ENCODE assay signal across 31 cellular contexts in the genomic region with DNA sequence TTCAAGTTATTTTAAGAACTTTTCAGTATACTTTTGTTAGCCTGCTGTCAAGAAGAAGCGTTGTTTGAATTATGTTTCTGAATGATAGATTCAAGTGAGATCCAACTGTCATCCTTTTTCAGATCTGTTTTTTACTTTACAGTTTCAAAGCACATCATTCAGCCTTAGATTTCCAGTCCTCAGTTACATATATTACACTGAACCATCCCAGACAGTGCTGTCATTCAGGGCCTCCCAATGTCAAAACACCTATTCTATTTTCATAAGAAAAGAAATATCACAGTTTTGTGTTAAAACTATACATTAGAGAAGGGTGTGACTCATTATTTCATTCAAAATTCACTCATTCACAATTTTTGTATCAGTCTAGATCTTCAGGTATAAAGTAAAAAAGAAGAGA.
DNase-seq lines count a peak whose midpoint lies in the region; ATAC-seq, FAIRE-seq and TF ChIP-seq lines count a peak whose summit lies in the region.
"Had no signal": no experiment of that assay in that cellular context is flagged by ENCODE, and none has a peak within 500 bp of the region (broad histone marks: within the 10 kb centered on the region; RNA-seq: fewer than 3 reads in every experiment).

No MANE protein-coding gene starts in this region.

- no peaks in the 10 kb centered on the region for H3K36me3 ChIP-seq in kidney (ENCODE audit: control insufficient read depth in 1 of 2, insufficient read depth in 2 of 2, low read length in 2 of 2)
- H3K36me3 ChIP-seq in neural cell (ENCODE audit: insufficient read depth, low read length), result no peaks in the 10 kb centered on the region
- H3K36me3 ChIP-seq in vagina, result no peaks in the 10 kb centered on the region
- H3K36me3 ChIP-seq: BE2C; BLaER1; BLaER1 treated with 17β-estradiol and CSF1 and Interleukin-3, amounts not matched to agents 10 nM and 100 nM had no signal

- H3F3A ChIP-seq in neural cell (ENCODE audit: insufficient read depth, low read length, poor library complexity, severe bottlenecking), result no peaks in the 10 kb centered on the region

- H3K9me2 ChIP-seq in neural cell (ENCODE audit: insufficient read depth, low read length), result no peaks in the 10 kb centered on the region

- no peaks in the 10 kb centered on the region for H4K20me1 ChIP-seq in neural cell (ENCODE audit: insufficient read depth)
- H4K20me1 ChIP-seq: BLaER1; BLaER1 treated with 17β-estradiol and CSF1 and Interleukin-3, amounts not matched to agents 10 nM and 100 nM had no signal

- TF ChIP-seq EP300 in neural cell (conservative IDR thresholded peaks at IDR 0.05; ENCODE audit: poor library complexity, severe bottlenecking), result peak; percentile 85

- H3K4me2 ChIP-seq in neural cell (ENCODE audit: low read length), result no peak overlapping the region
- H3K4me2 ChIP-seq: A549; BLaER1; BLaER1 treated with 17β-estradiol and CSF1 and Interleukin-3, amounts not matched to agents 10 nM and 100 nM had no signal

- H3K4me1 ChIP-seq in kidney (ENCODE audit: control insufficient read depth in 1 of 2, insufficient read depth in 1 of 2, low read depth in 1 of 2, low read length in 2 of 2), result no peaks in the 10 kb centered on the region
- H3K4me1 ChIP-seq in vagina, result no peaks in the 10 kb centered on the region
- H3K4me1 ChIP-seq: A549; BE2C; BLaER1; BLaER1 treated with 17β-estradiol and CSF1 and Interleukin-3, amounts not matched to agents 10 nM and 100 nM; Caco-2 had no signal

- no peak overlapping the region for H3K9ac ChIP-seq in kidney (ENCODE audit: low read length in 2 of 2)
- no peak overlapping the region for H3K9ac ChIP-seq in neural cell (ENCODE audit: low read length)
- H3K9ac ChIP-seq: BLaER1; BLaER1 treated with 17β-estradiol and CSF1 and Interleukin-3, amounts not matched to agents 10 nM and 100 nM had no signal

- TF ChIP-seq CTCF in kidney (IDR thresholded peaks at IDR 0.05; ENCODE audit: borderline replicate concordance, extremely low read depth, insufficient read depth) (no peak), neural cell (IDR thresholded peaks at IDR 0.05; ENCODE audit: poor library complexity, severe bottlenecking) (no peak), vagina (IDR thresholded peaks at IDR 0.05) (no peak)

- H3K4me3 ChIP-seq in kidney (ENCODE audit: low read length in 2 of 2), result no peak overlapping the region
- H3K4me3 ChIP-seq in neural cell (ENCODE audit: low read length), result no peak overlapping the region
- H3K4me3 ChIP-seq in vagina, result no peak overlapping the region
- H3K4me3 ChIP-seq: A549; BLaER1; BLaER1 treated with 17β-estradiol and CSF1 and Interleukin-3, amounts not matched to agents 10 nM and 100 nM had no signal

- no peak for TF ChIP-seq RAD21 in neural cell (conservative IDR thresholded peaks at IDR 0.05)

- no peak overlapping the region for H3K27ac ChIP-seq in kidney (ENCODE audit: low read depth in 2 of 2, low read length in 2 of 2)
- no peak overlapping the region for H3K27ac ChIP-seq in neural cell (ENCODE audit: low read length)
- no peak overlapping the region for H3K27ac ChIP-seq in vagina
- H3K27ac ChIP-seq: 22Rv1; A549; BLaER1; BLaER1 treated with 17β-estradiol and CSF1 and Interleukin-3, amounts not matched to agents 10 nM and 100 nM; C4-2B had no signal

- intact Hi-C loops in kidney (cut with DNase I) (no loop called here), vagina (cut with DNase I) (no loop called here)

- ATAC-seq in GM18868 (IDR thresholded peaks at IDR 0.05; ENCODE audit: unreplicated experiment), result no peak
- ATAC-seq: A549; CD8-positive, alpha-beta T cell had no signal

- H2AFZ ChIP-seq in neural cell (ENCODE audit: low read depth, low read length), result no peak overlapping the region

- H3K79me2 ChIP-seq in neural cell (replicated peaks; ENCODE audit: insufficient read depth, low read length), result no peaks in the 10 kb centered on the region

- no peaks in the 10 kb centered on the region for H3K9me3 ChIP-seq in kidney (ENCODE audit: control insufficient read depth in 1 of 2, low read length in 2 of 2)
- no peaks in the 10 kb centered on the region for H3K9me3 ChIP-seq in neural cell (ENCODE audit: low read length)
- no peaks in the 10 kb centered on the region for H3K9me3 ChIP-seq in vagina
- H3K9me3 ChIP-seq: A549; BE2C; BLaER1; BLaER1 treated with 17β-estradiol and CSF1 and Interleukin-3, amounts not matched to agents 10 nM and 100 nM; Caco-2 had no signal

- peak; percentile 3 for FAIRE-seq in kidney (lab: Jason Lieb, UNC)
- FAIRE-seq: A204.1, A549, D721Med had no signal

- no peak for TF ChIP-seq POLR2A in vagina (IDR thresholded peaks at IDR 0.05)

- no peaks in the 10 kb centered on the region for H3K27me3 ChIP-seq in neural cell (ENCODE audit: insufficient read depth, low read depth, low read length)
- no peaks in the 10 kb centered on the region for H3K27me3 ChIP-seq in vagina
- H3K27me3 ChIP-seq: BE2C; BLaER1; BLaER1 treated with 17β-estradiol and CSF1 and Interleukin-3, amounts not matched to agents 10 nM and 100 nM had no signal

- DNase-seq in kidney (no peak), vagina (ENCODE audit: extremely low spot score in 2 of 2) (no peak)
- DNase-seq: 8988T; ACHN; AML-193; BE2C; C1 segment of cervical spinal cord; Caco-2; Calu3; CD4-positive, alpha-beta memory T cell; CD4-positive, alpha-beta T cell; CD4-positive, CD25-positive, alpha-beta regulatory T cell; CD8-positive, alpha-beta memory T cell; CD8-positive, alpha-beta T cell; COR-L47; DMS 273 treated with DMSO at 0.1 percent for 48 hours; DMS153; DMS53; DMS79; DMS79 treated with DMSO at 0.1 percent for 48 hours; DND-41; EL had no signal

TF ChIP-seq in neural cell, 6 proteins besides CTCF, POLR2A, EP300 and RAD21:
- TF ChIP-seq SMC3 (conservative IDR thresholded peaks at IDR 0.05; ENCODE audit: poor library complexity) (no peak), POLR2AphosphoS5 (IDR thresholded peaks at IDR 0.05) (peak; percentile 56), EZH2 (IDR thresholded peaks at IDR 0.05; ENCODE audit: borderline replicate concordance, insufficient read depth, low read length, poor library complexity, severe bottlenecking) (no peak)
- TF ChIP-seq, protein P1, sequence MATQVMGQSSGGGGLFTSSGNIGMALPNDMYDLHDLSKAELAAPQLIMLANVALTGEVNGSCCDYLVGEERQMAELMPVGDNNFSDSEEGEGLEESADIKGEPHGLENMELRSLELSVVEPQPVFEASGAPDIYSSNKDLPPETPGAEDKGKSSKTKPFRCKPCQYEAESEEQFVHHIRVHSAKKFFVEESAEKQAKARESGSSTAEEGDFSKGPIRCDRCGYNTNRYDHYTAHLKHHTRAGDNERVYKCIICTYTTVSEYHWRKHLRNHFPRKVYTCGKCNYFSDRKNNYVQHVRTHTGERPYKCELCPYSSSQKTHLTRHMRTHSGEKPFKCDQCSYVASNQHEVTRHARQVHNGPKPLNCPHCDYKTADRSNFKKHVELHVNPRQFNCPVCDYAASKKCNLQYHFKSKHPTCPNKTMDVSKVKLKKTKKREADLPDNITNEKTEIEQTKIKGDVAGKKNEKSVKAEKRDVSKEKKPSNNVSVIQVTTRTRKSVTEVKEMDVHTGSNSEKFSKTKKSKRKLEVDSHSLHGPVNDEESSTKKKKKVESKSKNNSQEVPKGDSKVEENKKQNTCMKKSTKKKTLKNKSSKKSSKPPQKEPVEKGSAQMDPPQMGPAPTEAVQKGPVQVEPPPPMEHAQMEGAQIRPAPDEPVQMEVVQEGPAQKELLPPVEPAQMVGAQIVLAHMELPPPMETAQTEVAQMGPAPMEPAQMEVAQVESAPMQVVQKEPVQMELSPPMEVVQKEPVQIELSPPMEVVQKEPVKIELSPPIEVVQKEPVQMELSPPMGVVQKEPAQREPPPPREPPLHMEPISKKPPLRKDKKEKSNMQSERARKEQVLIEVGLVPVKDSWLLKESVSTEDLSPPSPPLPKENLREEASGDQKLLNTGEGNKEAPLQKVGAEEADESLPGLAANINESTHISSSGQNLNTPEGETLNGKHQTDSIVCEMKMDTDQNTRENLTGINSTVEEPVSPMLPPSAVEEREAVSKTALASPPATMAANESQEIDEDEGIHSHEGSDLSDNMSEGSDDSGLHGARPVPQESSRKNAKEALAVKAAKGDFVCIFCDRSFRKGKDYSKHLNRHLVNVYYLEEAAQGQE (IDR thresholded peaks at IDR 0.05; ENCODE audit: borderline replicate concordance), result no peak
TF ChIP-seq in neural cell: peak in this region for 1.
